8 cellular contexts compared by ENCODE assay signal in the genomic region with DNA sequence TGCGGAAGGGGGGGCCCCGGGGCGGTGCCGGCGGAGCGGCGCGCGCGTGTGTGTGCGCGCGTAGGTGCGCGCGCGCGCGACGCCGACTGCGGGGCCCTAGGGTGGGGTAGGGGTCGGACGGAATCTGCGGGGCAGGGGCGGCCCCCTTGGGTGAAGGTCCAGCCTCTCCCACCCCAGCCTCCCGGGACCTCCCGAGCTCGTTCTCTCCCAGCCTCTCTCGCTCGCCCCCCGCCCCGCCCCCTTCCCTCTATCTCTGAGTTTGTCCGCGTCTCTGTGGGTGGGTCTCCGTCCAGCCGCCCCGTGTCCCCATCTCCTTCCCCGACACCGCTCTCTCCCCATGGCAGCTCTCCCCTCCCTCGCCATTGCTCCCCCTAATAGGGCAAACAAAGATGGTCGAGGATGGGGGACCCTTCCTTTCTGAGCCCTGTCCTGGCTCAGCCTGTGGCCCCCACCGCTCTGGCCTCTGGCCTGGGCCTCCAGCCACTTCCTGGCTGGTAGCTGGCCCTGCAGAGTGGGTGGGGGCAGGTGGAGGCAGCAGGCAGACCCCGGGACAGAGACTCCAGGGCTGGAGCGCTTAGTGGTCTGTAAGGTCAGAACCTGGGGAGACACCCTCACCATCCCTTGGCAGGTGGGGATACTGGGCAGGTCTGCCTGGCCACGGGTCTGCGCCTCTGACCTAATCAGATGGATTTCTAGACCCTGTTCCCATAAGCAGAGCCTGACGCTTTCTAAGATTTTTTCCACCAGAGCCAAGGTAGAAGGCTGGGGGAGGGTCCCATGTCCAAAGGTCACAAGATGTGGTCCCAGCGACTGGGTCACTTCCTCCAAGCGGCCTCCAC. TPM values are rescaled to one million over a fixed set of nuclear protein-coding genes. Genes with fewer than 3 reads are reported as not detected.
DNase-seq lines count a peak whose midpoint lies in the region; TF ChIP-seq lines count a peak whose summit lies in the region.
"Had no signal": no experiment of that assay in that cellular context is flagged by ENCODE, and none has a peak within 500 bp of the region (broad histone marks: within the 10 kb centered on the region; RNA-seq: fewer than 3 reads in every experiment).

No MANE protein-coding gene starts in this region.

- peaks cover 4% of the 10 kb centered on the region for H3K27me3 Mint-ChIP-seq in brain

- no peaks in the 10 kb centered on the region for H3K9me3 ChIP-seq in KOPT-K1 (ENCODE audit: insufficient read depth, low read length, poor library complexity, severe bottlenecking)
- no peaks in the 10 kb centered on the region for H3K9me3 ChIP-seq in liver (ENCODE audit: control insufficient read depth in 4 of 4, low read length in 3 of 4)
- no peaks in the 10 kb centered on the region for H3K9me3 ChIP-seq in stomach

- peak overlapping the region in 1 of 5 experiments; percentile 57 for H3K27ac Mint-ChIP-seq in brain

- TF ChIP-seq CTCF in brain (conservative IDR thresholded peaks at IDR 0.05): no peak
- no peak for TF ChIP-seq CTCF in liver (IDR thresholded peaks at IDR 0.05; ENCODE audit: low read depth, low read length, missing input control)
- TF ChIP-seq CTCF in stomach (IDR thresholded peaks at IDR 0.05): no peak
- TF ChIP-seq CTCF in GM20000 (IDR thresholded peaks at IDR 0.05; ENCODE audit: extremely low read depth, missing control alignments): no peak

- H3K4me1 Mint-ChIP-seq in brain: peaks cover 41% of the 10 kb centered on the region

- no peaks in the 10 kb centered on the region for H3K9me3 Mint-ChIP-seq in brain

- H3K4me1 ChIP-seq in liver (ENCODE audit: control insufficient read depth in 4 of 4, insufficient read depth in 4 of 4, low read length in 3 of 4): peaks cover 0 to 10% (median 4%) of the 10 kb centered on the region in 4 donors
- H3K4me1 ChIP-seq in stomach: peaks cover 20 to 64% (median 37%) of the 10 kb centered on the region in 4 donors

- DNase-seq in stomach (no peak), GM20000 (ENCODE audit: low spot score) (no peak), NCI-H2081 treated with DMSO at 0.1 percent for 48 hours (lab: John Stamatoyannopoulos, UW) (no peak), NCI-H226 (no peak)
- DNase-seq: stimulated activated CD4-positive, alpha-beta T cell treated with anti-CD3 and anti-CD28 coated beads, Interleukin-2, amount 100 ng/mL, for 48 hours had no signal

- TF ChIP-seq EP300 in stomach (IDR thresholded peaks at IDR 0.05): no peak

- 11% methylated on average over 50 of the region's 50 CpGs for WGBS in liver
- 6 to 16% (median 7%) methylated on average over 22 to 50 of the region's 50 CpGs for WGBS in stomach, 5 donors

- H3K27ac ChIP-seq in KOPT-K1 (ENCODE audit: low read depth, low read length, poor library complexity, severe bottlenecking) (peak overlapping the region; percentile 31), liver (ENCODE audit: low read depth in 1 of 2, low read length in 2 of 2) (peak overlapping the region; percentile 21 to 45), stomach (peak overlapping the region in 4 of 5 donors; percentile 26 to 88 (median 60))

- intact Hi-C loops in stomach (cut with DNase I; ENCODE audit: low total_unique reads): no loop called here

- no peak for TF ChIP-seq POLR2A in stomach (IDR thresholded peaks at IDR 0.05)

- no peak for TF ChIP-seq RAD21 in liver (IDR thresholded peaks at IDR 0.05)

- peak overlapping the region; percentile 79 to 88 (median 82) for H3K4me3 Mint-ChIP-seq in brain

- no peaks in the 10 kb centered on the region for H3K36me3 ChIP-seq in KOPT-K1 (ENCODE audit: insufficient read depth, low read length)
- H3K36me3 ChIP-seq in liver (ENCODE audit: control insufficient read depth in 4 of 4, insufficient read depth in 3 of 4, low read depth in 1 of 4, low read length in 3 of 4): no peaks in the 10 kb centered on the region
- H3K36me3 ChIP-seq in stomach: no peaks in the 10 kb centered on the region

- no peaks in the 10 kb centered on the region for H3K36me3 Mint-ChIP-seq in brain

- no peak overlapping the region for H3K9ac ChIP-seq in liver (ENCODE audit: low read depth in 1 of 2, low read length in 2 of 2)

- H3K27me3 ChIP-seq in liver (ENCODE audit: control insufficient read depth in 4 of 4, insufficient read depth in 4 of 4, low read length in 3 of 4): peaks cover 0 to 9% (median under 1%) of the 10 kb centered on the region in 4 donors
- H3K27me3 ChIP-seq in stomach: peaks cover 0 to 37% (median 14%) of the 10 kb centered on the region in 3 donors

- H3K4me3 ChIP-seq in liver (ENCODE audit: low read depth in 1 of 3, low read length in 3 of 3) (peak overlapping the region in 2 of 3 donors; percentile 21 to 60), stomach (peak overlapping the region; percentile 55 to 76 (median 60))

TF ChIP-seq in liver, 16 proteins besides CTCF, POLR2A, EP300 and RAD21:
- TF ChIP-seq NR2F2 (IDR thresholded peaks at IDR 0.05) (peak; percentile 22), HNF4A (conservative IDR thresholded peaks at IDR 0.05) (no peak)

RNA-seq across cellular contexts. Expression of gene PRR5, which starts 32.9 kb away (rescaled TPM):
- 6.5 TPM for polyA plus RNA-seq in brain (ENCODE audit: insufficient read depth, low read depth, low replicate concordance)
- total RNA-seq in liver: 10 to 100 TPM; 20.5 to 49.1 TPM
- polyA plus RNA-seq in liver: 10 to 100 TPM; 11.5 to 18.1 TPM
- 10 to 100 TPM in 3 of 5 donors, 1 to 10 TPM in 1, not detected in 1; 8.3 to 36.5 (median 26.9) TPM for total RNA-seq in stomach
- polyA plus RNA-seq in stomach: 10 to 100 TPM; 13.3 to 17.9 (median 16.1) TPM
